In the genomic region with DNA sequence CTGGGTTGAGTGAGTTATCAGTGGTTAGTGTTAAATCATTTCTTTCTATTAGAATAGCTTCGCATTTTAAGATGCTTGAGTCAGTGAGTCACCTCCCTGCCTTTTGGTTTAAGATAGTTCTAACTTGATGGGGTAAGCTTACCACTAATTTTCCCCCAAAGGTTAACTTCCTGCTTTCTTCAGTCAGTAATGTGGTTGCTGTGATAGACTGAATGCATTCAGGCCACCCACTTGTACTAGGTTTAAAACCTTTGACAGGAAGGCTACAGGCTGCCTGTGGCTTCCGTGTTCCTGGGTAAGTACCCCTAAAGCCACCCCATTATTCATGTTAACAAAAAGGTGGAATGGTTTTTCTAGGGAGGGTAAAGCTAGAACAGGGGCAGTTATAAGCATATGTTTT, we compare ENCODE assay signal across 14 cellular contexts. TPM values are rescaled to one million over a fixed set of nuclear protein-coding genes. Genes with fewer than 3 reads are reported as not detected.
A peak's percentile ranks its signal among the peaks of the same experiment; 100 is the strongest.
DNase-seq lines count a peak whose midpoint lies in the region; ATAC-seq, FAIRE-seq and TF ChIP-seq lines count a peak whose summit lies in the region.
"Had no signal": no experiment of that assay in that cellular context is flagged by ENCODE, and none has a peak within 500 bp of the region (broad histone marks: within the 10 kb centered on the region; RNA-seq: fewer than 3 reads in every experiment).

No MANE protein-coding gene starts in this region.

- peak overlapping the region; percentile 21 for H3K4me3 Mint-ChIP-seq in activated CD8-positive, alpha-beta memory T cell treated with anti-CD3 and anti-CD28 coated beads, Interleukin-2, amount 10 ng/mL, durations not matched to agents 7 days and 5 days

- TF ChIP-seq POLR2A in right lobe of liver (IDR thresholded peaks at IDR 0.05) (no peak), HepG2 (IDR thresholded peaks at IDR 0.05; ENCODE audit: insufficient read depth in 1 of 2, low read depth in 2 of 2, low read length in 2 of 2) (no peak), transverse colon (IDR thresholded peaks at IDR 0.05) (no peak)

- peaks cover 35% of the 10 kb centered on the region for H3K4me1 Mint-ChIP-seq in activated CD8-positive, alpha-beta memory T cell treated with anti-CD3 and anti-CD28 coated beads, Interleukin-2, amount 10 ng/mL, durations not matched to agents 7 days and 5 days

- no peak overlapping the region for H3K27ac ChIP-seq in right lobe of liver
- H3K27ac ChIP-seq in HepG2 (ENCODE audit: extremely low read length, insufficient read depth, low read length), result no peak overlapping the region
- H3K27ac ChIP-seq in transverse colon, result no peak overlapping the region
- no peak overlapping the region for H3K27ac ChIP-seq in kidney (ENCODE audit: low read depth in 2 of 2, low read length in 2 of 2)
- H3K27ac ChIP-seq: parathyroid adenoma had no signal

- H3K4me1 ChIP-seq in right lobe of liver (no peaks in the 10 kb centered on the region), HepG2 (ENCODE audit: insufficient read depth, low read length) (no peaks in the 10 kb centered on the region), transverse colon (no peaks in the 10 kb centered on the region), kidney (ENCODE audit: control insufficient read depth in 1 of 2, insufficient read depth in 1 of 2, low read depth in 1 of 2, low read length in 2 of 2) (no peaks in the 10 kb centered on the region)
- H3K4me1 ChIP-seq: parathyroid adenoma had no signal

- no peak for TF ChIP-seq CTCF in right lobe of liver (IDR thresholded peaks at IDR 0.05)
- no peak for TF ChIP-seq CTCF in HepG2 (CRISPR knock-in tag; IDR thresholded peaks at IDR 0.05)
- TF ChIP-seq CTCF in transverse colon (IDR thresholded peaks at IDR 0.05), result no peak
- TF ChIP-seq CTCF in kidney (IDR thresholded peaks at IDR 0.05; ENCODE audit: borderline replicate concordance, extremely low read depth, insufficient read depth), result no peak

- no peak overlapping the region for H3K9ac ChIP-seq in HepG2 (ENCODE audit: insufficient read depth, low read depth, low read length)
- H3K9ac ChIP-seq in kidney (ENCODE audit: low read length in 2 of 2), result no peak overlapping the region
- H3K9ac ChIP-seq: parathyroid adenoma had no signal

- no peak overlapping the region for H3K4me2 ChIP-seq in HepG2 (ENCODE audit: low read depth, low read length)

- peaks cover 0 to 12% (median 0%) of the 10 kb centered on the region in 4 donors for H3K9me3 ChIP-seq in right lobe of liver
- H3K9me3 ChIP-seq in HepG2 (ENCODE audit: low read length), result peaks cover 32% of the 10 kb centered on the region
- peaks cover 13 to 19% of the 10 kb centered on the region in 2 donors for H3K9me3 ChIP-seq in transverse colon
- H3K9me3 ChIP-seq in kidney (ENCODE audit: control insufficient read depth in 1 of 2, low read length in 2 of 2), result peaks cover 0 to 19% of the 10 kb centered on the region in 2 donors

- FAIRE-seq in HepG2 (lab: Jason Lieb, UNC) (no peak), kidney (lab: Jason Lieb, UNC) (no peak)

- TF ChIP-seq EP300 in HepG2 (IDR thresholded peaks at IDR 0.05; ENCODE audit: low read depth in 2 of 2, low read length in 2 of 2), result no peak
- TF ChIP-seq EP300 in HepG2 (CRISPR knock-in tag; IDR thresholded peaks at IDR 0.05; ENCODE audit: borderline replicate concordance), result no peak
- TF ChIP-seq EP300 in transverse colon (IDR thresholded peaks at IDR 0.05; ENCODE audit: low read depth), result no peak

- H3K27ac Mint-ChIP-seq in activated CD8-positive, alpha-beta memory T cell treated with anti-CD3 and anti-CD28 coated beads, Interleukin-2, amount 10 ng/mL, durations not matched to agents 7 days and 5 days, result peak overlapping the region; percentile 85

- no peaks in the 10 kb centered on the region for H3K27me3 Mint-ChIP-seq in activated CD8-positive, alpha-beta memory T cell treated with anti-CD3 and anti-CD28 coated beads, Interleukin-2, amount 10 ng/mL, durations not matched to agents 7 days and 5 days

- H3K79me2 ChIP-seq in HepG2 (ENCODE audit: insufficient read depth, low read length), result no peaks in the 10 kb centered on the region
- H3K79me2 ChIP-seq: parathyroid adenoma had no signal

- H3K4me3 ChIP-seq in right lobe of liver, result no peak overlapping the region
- no peak overlapping the region for H3K4me3 ChIP-seq in HepG2 (replicated peaks in 1 of 3; ENCODE audit: insufficient read depth in 1 of 3, low read depth in 2 of 3, low read length in 3 of 3)
- no peak overlapping the region for H3K4me3 ChIP-seq in transverse colon
- no peak overlapping the region for H3K4me3 ChIP-seq in kidney (ENCODE audit: low read length in 2 of 2)

- peaks cover 56% of the 10 kb centered on the region for H3K9me3 Mint-ChIP-seq in activated CD8-positive, alpha-beta memory T cell treated with anti-CD3 and anti-CD28 coated beads, Interleukin-2, amount 10 ng/mL, durations not matched to agents 7 days and 5 days (ENCODE audit: low read depth)

- peak in 3 of 4 donors; percentile 16 to 22 (median 19) for ATAC-seq in right lobe of liver
- no peak for ATAC-seq in HepG2
- ATAC-seq in activated CD8-positive, alpha-beta memory T cell treated with anti-CD3 and anti-CD28 coated beads, Interleukin-2, amount 10 ng/mL, durations not matched to agents 7 days and 5 days, result peak; percentile 96
- ATAC-seq in esophagus mucosa, result peak; percentile 32
- ATAC-seq in GM21825 (IDR thresholded peaks at IDR 0.05; ENCODE audit: unreplicated experiment), result no peak
- ATAC-seq: left lobe of liver, PC-3 had no signal

- no peaks in the 10 kb centered on the region for H4K20me1 ChIP-seq in HepG2 (ENCODE audit: insufficient read depth, low read length)

- CTCF ChIA-PET in HepG2 (lab: Yijun Ruan, JAX; ENCODE audit: low intra/inter-chr PET ratio, low total read pairs), result no interaction called here
- CTCF ChIA-PET in activated CD8-positive, alpha-beta memory T cell treated with anti-CD3 and anti-CD28 coated beads, Interleukin-2, amount 10 ng/mL, durations not matched to agents 7 days and 5 days (lab: Charles Lee), result interaction anchor here (0.9 to 4.6 kb wide), 10 partner anchors 12 to 157 kb away, joined by 3 to 22 read pairs (median 9); no protein-coding TSS in a partner anchor

- H3K27me3 ChIP-seq in right lobe of liver, result no peaks in the 10 kb centered on the region
- peaks cover 0 to 7% of the 10 kb centered on the region in 2 experiments; a peak in 1 of 5 replicates for H3K27me3 ChIP-seq in HepG2 (ENCODE audit: control insufficient read depth in 1 of 2, insufficient read depth in 2 of 2, low read length in 2 of 2)
- H3K27me3 ChIP-seq in transverse colon, result no peaks in the 10 kb centered on the region

- no peak for TF ChIP-seq RAD21 in HepG2 (CRISPR knock-in tag; IDR thresholded peaks at IDR 0.05)

- no peak for DNase-seq in right lobe of liver
- DNase-seq in HepG2 (ENCODE audit: low spot score), result no peak
- peak; percentile 73 for DNase-seq in activated CD8-positive, alpha-beta memory T cell treated with anti-CD3 and anti-CD28 coated beads, Interleukin-2, amount 10 ng/mL, durations not matched to agents 7 days and 5 days
- peak; percentile 9 for DNase-seq in transverse colon
- DNase-seq in SW480 (ENCODE audit: low spot score), result no peak
- DNase-seq in kidney, result no peak
- DNase-seq: cerebellar nuclear complex, H7, NCI-H1105 treated with DMSO at 0.1 percent for 48 hours, PC-3 had no signal

- H2AFZ ChIP-seq in HepG2 (ENCODE audit: low read length), result no peak overlapping the region
- H2AFZ ChIP-seq: parathyroid adenoma had no signal

- POLR2A ChIA-PET in HepG2 (lab: Yijun Ruan, JAX), result no interaction called here

- in situ Hi-C loops in HepG2 (cut with HindIII; ENCODE audit: extremely low pct_ligation_motif_present, low pct_unique_long_range_greater_than_20kb), result no loop called here
- in situ Hi-C loops in transverse colon (cut with MboI; ENCODE audit: low pct_ligation_motif_present in 1 of 4, low pct_unique_long_range_greater_than_20kb in 1 of 4, low sequenced_read_pairs in 3 of 4), result no loop called here

- WGBS in right lobe of liver (ENCODE audit: insufficient coverage, low coverage, low lambda C conversion rate, missing lambda C conversion rate), result 75% methylated on average over 2 of the region's 2 CpGs
- 15% methylated on average over 2 of the region's 2 CpGs for WGBS in HepG2 (ENCODE audit: low lambda C conversion rate)
- 68% methylated on average over 2 of the region's 2 CpGs; no CpG with 5 or more reads in 1 of the 2 donors for WGBS in transverse colon (ENCODE audit: low coverage in 1 of 2), 2 donors

- H3K36me3 ChIP-seq in right lobe of liver (no peaks in the 10 kb centered on the region), HepG2 (replicated peaks in 1 of 2; ENCODE audit: control insufficient read depth in 1 of 2, insufficient read depth in 2 of 2, low read length in 2 of 2) (no peaks in the 10 kb centered on the region), transverse colon (no peaks in the 10 kb centered on the region), kidney (ENCODE audit: control insufficient read depth in 1 of 2, insufficient read depth in 2 of 2, low read length in 2 of 2) (no peaks in the 10 kb centered on the region)

- intact Hi-C loops in right lobe of liver (cut with DNase I) (no loop called here), HepG2 (cut with micrococcal nuclease; ENCODE audit: unreplicated experiment) (no loop called here), transverse colon (cut with DNase I; ENCODE audit: low total_unique reads) (no loop called here), kidney (cut with DNase I) (no loop called here)

- BruUV-seq in HepG2 (replicated peaks; lab: Mats Ljungman, UMichigan), result no TSS peak

- peaks cover 79% of the 10 kb centered on the region for H3K36me3 Mint-ChIP-seq in activated CD8-positive, alpha-beta memory T cell treated with anti-CD3 and anti-CD28 coated beads, Interleukin-2, amount 10 ng/mL, durations not matched to agents 7 days and 5 days

RNA-seq across cellular contexts. Expression of gene CLEC2A, which starts 25.3 kb away (rescaled TPM):
- total RNA-seq in right lobe of liver, result not detected
- not detected in 2 replicates for total RNA-seq in HepG2 (2016; rRNA removed; fragmentation: Illumina TruSeq; extraction: Trizol)
- not detected in 2 replicates for total RNA-seq in HepG2 (2016; cell fraction: cytosol; rRNA removed; fragmentation: Illumina TruSeq; extraction: Trizol; ENCODE audit: low read depth)
- not detected in 2 replicates for total RNA-seq in HepG2 (2016; cell fraction: insoluble cytoplasmic fraction; rRNA removed; fragmentation: Illumina TruSeq; extraction: Trizol)
- not detected in 2 replicates for total RNA-seq in HepG2 (2016; cell fraction: membrane; rRNA removed; fragmentation: Illumina TruSeq; extraction: Trizol)
- total RNA-seq in HepG2 (2016; cell fraction: nucleus; rRNA removed; fragmentation: Illumina TruSeq; extraction: Trizol), result not detected in 2 replicates
- not detected in 2 replicates for polyA plus RNA-seq in HepG2 (2011; rRNA removed)
- not detected in 2 replicates for polyA plus RNA-seq in HepG2 (2011; cell fraction: cytosol; rRNA removed)
- polyA plus RNA-seq in HepG2 (2011; cell fraction: nucleus; rRNA removed), result not detected in 2 replicates
- not detected in 2 replicates for polyA plus RNA-seq in HepG2 (2012)
- polyA plus RNA-seq in HepG2 (2016; cell fraction: cytosol; fragmentation: Illumina TruSeq; extraction: Trizol; ENCODE audit: low read depth), result not detected in 2 replicates
- not detected in 2 replicates for polyA plus RNA-seq in HepG2 (2016; cell fraction: insoluble cytoplasmic fraction; fragmentation: Illumina TruSeq; extraction: Trizol; ENCODE audit: low read depth)
- polyA plus RNA-seq in HepG2 (2016; cell fraction: membrane; fragmentation: Illumina TruSeq; extraction: Trizol; ENCODE audit: low read depth), result not detected in 2 replicates
- polyA plus RNA-seq in HepG2 (2016; cell fraction: nucleus; fragmentation: Illumina TruSeq; extraction: Trizol; ENCODE audit: insufficient read depth, low read depth), result not detected in 2 replicates
- polyA minus RNA-seq in HepG2 (2011; rRNA and poly(A)+ RNA removed; ENCODE audit: low replicate concordance), result not detected in 2 replicates
- not detected in 2 replicates for polyA minus RNA-seq in HepG2 (2011; cell fraction: cytosol; rRNA and poly(A)+ RNA removed)
- not detected in 2 replicates for polyA minus RNA-seq in HepG2 (2011; cell fraction: nucleus; rRNA and poly(A)+ RNA removed)
- not detected for total RNA-seq in activated CD8-positive, alpha-beta memory T cell treated with anti-CD3 and anti-CD28 coated beads, Interleukin-2, amount 10 ng/mL, durations not matched to agents 7 days and 5 days
- total RNA-seq in esophagus mucosa, result not detected
- total RNA-seq in transverse colon, result not detected
- not detected for total RNA-seq in kidney
- not detected for polyA plus RNA-seq in kidney (ENCODE audit: insufficient read depth, low read depth, low replicate concordance)
- total RNA-seq: H7, left lobe of liver, PC-3 had no signal

RNA-seq across cellular contexts. Expression of gene KLRF2, which starts 25.6 kb away (rescaled TPM):
- total RNA-seq in right lobe of liver (not detected), HepG2 (2016; rRNA removed; fragmentation: Illumina TruSeq; extraction: Trizol) (not detected in 2 replicates), esophagus mucosa (not detected), transverse colon (not detected), kidney (not detected)
- total RNA-seq in HepG2 (2016; cell fraction: cytosol; rRNA removed; fragmentation: Illumina TruSeq; extraction: Trizol; ENCODE audit: low read depth), result not detected in 2 replicates
- not detected in 2 replicates for total RNA-seq in HepG2 (2016; cell fraction: insoluble cytoplasmic fraction; rRNA removed; fragmentation: Illumina TruSeq; extraction: Trizol)
- total RNA-seq in HepG2 (2016; cell fraction: membrane; rRNA removed; fragmentation: Illumina TruSeq; extraction: Trizol), result not detected in 2 replicates
- total RNA-seq in HepG2 (2016; cell fraction: nucleus; rRNA removed; fragmentation: Illumina TruSeq; extraction: Trizol), result not detected in 2 replicates
- polyA plus RNA-seq in HepG2 (2011; rRNA removed) (not detected in 2 replicates), kidney (ENCODE audit: insufficient read depth, low read depth, low replicate concordance) (not detected)
- polyA plus RNA-seq in HepG2 (2011; cell fraction: cytosol; rRNA removed), result not detected in 2 replicates
- not detected in 2 replicates for polyA plus RNA-seq in HepG2 (2011; cell fraction: nucleus; rRNA removed)
- polyA plus RNA-seq in HepG2 (2012), result not detected in 2 replicates
- not detected in 2 replicates for polyA plus RNA-seq in HepG2 (2016; cell fraction: cytosol; fragmentation: Illumina TruSeq; extraction: Trizol; ENCODE audit: low read depth)
- not detected in 2 replicates for polyA plus RNA-seq in HepG2 (2016; cell fraction: insoluble cytoplasmic fraction; fragmentation: Illumina TruSeq; extraction: Trizol; ENCODE audit: low read depth)
- polyA plus RNA-seq in HepG2 (2016; cell fraction: membrane; fragmentation: Illumina TruSeq; extraction: Trizol; ENCODE audit: low read depth), result not detected in 2 replicates
- not detected in 2 replicates for polyA plus RNA-seq in HepG2 (2016; cell fraction: nucleus; fragmentation: Illumina TruSeq; extraction: Trizol; ENCODE audit: insufficient read depth, low read depth)
- not detected in 2 replicates for polyA minus RNA-seq in HepG2 (2011; rRNA and poly(A)+ RNA removed; ENCODE audit: low replicate concordance)
- not detected in 2 replicates for polyA minus RNA-seq in HepG2 (2011; cell fraction: cytosol; rRNA and poly(A)+ RNA removed)
- polyA minus RNA-seq in HepG2 (2011; cell fraction: nucleus; rRNA and poly(A)+ RNA removed), result not detected in 2 replicates
- 1 to 10 TPM in 1 of 2 experiments, not detected in 1; 1.6 TPM for total RNA-seq in activated CD8-positive, alpha-beta memory T cell treated with anti-CD3 and anti-CD28 coated beads, Interleukin-2, amount 10 ng/mL, durations not matched to agents 7 days and 5 days
- total RNA-seq: H7, left lobe of liver, PC-3 had no signal

RNA-seq across cellular contexts. Expression of gene CLEC2B, which starts 37.7 kb away (rescaled TPM):
- total RNA-seq in right lobe of liver (10 to 100 TPM in 1 of 6 experiments, 1 to 10 TPM in 5; 1.4 to 11.1 (median 4.9) TPM), HepG2 (2016; rRNA removed; fragmentation: Illumina TruSeq; extraction: Trizol) (not detected in 2 replicates), esophagus mucosa (13.0 TPM), transverse colon (10 to 100 TPM in 1 of 4 donors, 1 to 10 TPM in 1, not detected in 2; 4.8 to 11.7 TPM), kidney (11.8 TPM)
- total RNA-seq in HepG2 (2016; cell fraction: cytosol; rRNA removed; fragmentation: Illumina TruSeq; extraction: Trizol; ENCODE audit: low read depth), result not detected in 2 replicates
- not detected in 2 replicates for total RNA-seq in HepG2 (2016; cell fraction: insoluble cytoplasmic fraction; rRNA removed; fragmentation: Illumina TruSeq; extraction: Trizol)
- not detected in 2 replicates for total RNA-seq in HepG2 (2016; cell fraction: membrane; rRNA removed; fragmentation: Illumina TruSeq; extraction: Trizol)
- not detected in 2 replicates for total RNA-seq in HepG2 (2016; cell fraction: nucleus; rRNA removed; fragmentation: Illumina TruSeq; extraction: Trizol)
- polyA plus RNA-seq in HepG2 (2011; rRNA removed) (not detected in 2 replicates), kidney (ENCODE audit: insufficient read depth, low read depth, low replicate concordance) (7.0 TPM)
- not detected in 2 replicates for polyA plus RNA-seq in HepG2 (2011; cell fraction: cytosol; rRNA removed)
- polyA plus RNA-seq in HepG2 (2011; cell fraction: nucleus; rRNA removed), result not detected in 2 replicates
- polyA plus RNA-seq in HepG2 (2012), result not detected in 2 replicates
- not detected in 2 replicates for polyA plus RNA-seq in HepG2 (2016; cell fraction: cytosol; fragmentation: Illumina TruSeq; extraction: Trizol; ENCODE audit: low read depth)
- not detected in 2 replicates for polyA plus RNA-seq in HepG2 (2016; cell fraction: insoluble cytoplasmic fraction; fragmentation: Illumina TruSeq; extraction: Trizol; ENCODE audit: low read depth)
- polyA plus RNA-seq in HepG2 (2016; cell fraction: membrane; fragmentation: Illumina TruSeq; extraction: Trizol; ENCODE audit: low read depth), result not detected in 2 replicates
- polyA plus RNA-seq in HepG2 (2016; cell fraction: nucleus; fragmentation: Illumina TruSeq; extraction: Trizol; ENCODE audit: insufficient read depth, low read depth), result not detected in 2 replicates
- polyA minus RNA-seq in HepG2 (2011; rRNA and poly(A)+ RNA removed; ENCODE audit: low replicate concordance), result 0.80 TPM in 1 of 2 replicates, not detected in the other
- polyA minus RNA-seq in HepG2 (2011; cell fraction: cytosol; rRNA and poly(A)+ RNA removed), result not detected in 2 replicates
- not detected in 2 replicates for polyA minus RNA-seq in HepG2 (2011; cell fraction: nucleus; rRNA and poly(A)+ RNA removed)
- 10 to 100 TPM; 55.1 to 55.3 TPM for total RNA-seq in activated CD8-positive, alpha-beta memory T cell treated with anti-CD3 and anti-CD28 coated beads, Interleukin-2, amount 10 ng/mL, durations not matched to agents 7 days and 5 days
- total RNA-seq: H7, PC-3 had no signal

Comparison
In these comparisons a context has a peak if more than half of its experiments do, and no peak if none do; other contexts are left out.
1. ATAC-seq: peak in right lobe of liver (3 of 4), activated CD8-positive, alpha-beta memory T cell treated with anti-CD3 and anti-CD28 coated beads, Interleukin-2, amount 10 ng/mL, durations not matched to agents 7 days and 5 days (single experiment) and esophagus mucosa (single experiment); none in HepG2 (single experiment) and GM21825 (single experiment).
2. DNase-seq: peak in activated CD8-positive, alpha-beta memory T cell treated with anti-CD3 and anti-CD28 coated beads, Interleukin-2, amount 10 ng/mL, durations not matched to agents 7 days and 5 days (single experiment) and transverse colon (single experiment); none in right lobe of liver (0 of 3), HepG2 (single experiment), SW480 (single experiment) and kidney (single experiment).